In genomic region chr7:125122225-125122624, GRCh38 we compare ENCODE assay signal across 24 cellular contexts.
A peak's percentile ranks its signal among the peaks of the same experiment; 100 is the strongest.
DNase-seq lines count a peak whose midpoint lies in the region; ATAC-seq and TF ChIP-seq lines count a peak whose summit lies in the region.
"Had no signal": no experiment of that assay in that cellular context is flagged by ENCODE, and none has a peak within 500 bp of the region (broad histone marks: within the 10 kb centered on the region; RNA-seq: fewer than 3 reads in every experiment).

No MANE protein-coding gene starts in this region.

- intact Hi-C loops in left lung (cut with DNase I): no loop called here

- no peak overlapping the region for H3K9ac ChIP-seq in SK-N-MC (ENCODE audit: insufficient read length)

- H3K36me3 ChIP-seq in SK-N-MC (ENCODE audit: insufficient read depth, low read length) (no peaks in the 10 kb centered on the region), WERI-Rb-1 (no peaks in the 10 kb centered on the region), left lung (no peaks in the 10 kb centered on the region)
- H3K36me3 ChIP-seq: ovary, SJSA1, uterus had no signal

- TF ChIP-seq CTCF in WERI-Rb-1 (IDR thresholded peaks at IDR 0.05; ENCODE audit: low read depth, low read length) (no peak), left lung (IDR thresholded peaks at IDR 0.05) (no peak)

- DNase-seq in DMS79 (lab: John Stamatoyannopoulos, UW) (peak; percentile 45), NCI-H187 treated with DMSO at 0.1 percent for 48 hours (lab: John Stamatoyannopoulos, UW) (peak; percentile 52), SK-N-MC (ENCODE audit: low read depth, low spot score) (no peak), left kidney (ENCODE audit: low read depth, low spot score) (peak; percentile 51), WERI-Rb-1 (no peak), germinal center (ENCODE audit: low spot score) (no peak), left lung (no peak)
- DNase-seq: activated CD4-positive, alpha-beta T cell treated with anti-CD3 and anti-CD28 coated beads for 36 hours; activated CD8-positive, alpha-beta memory T cell treated with anti-CD3 and anti-CD28 coated beads for 24 hours; activated gamma-delta T cell treated with Interleukin-2 at 50 U/mL for 16 hours; activated T-cell treated with anti-CD3 and anti-CD28 coated beads, Interleukin-2, amount 50 U/mL, for 1 hour; body of pancreas; effector CD4-positive, alpha-beta T cell; foreskin keratinocyte; naive B cell; ovary; stimulated activated CD4-positive, alpha-beta T cell treated with anti-CD3 and anti-CD28 coated beads, Interleukin-4, amount 100 ng/mL, for 24 hours; stimulated activated naive CD4-positive, alpha-beta T cell; T-helper 17 cell; testis; uterus had no signal

- ATAC-seq in left lung: no peak
- ATAC-seq: activated CD4-positive, alpha-beta T cell treated with anti-CD3 and anti-CD28 coated beads for 36 hours; body of pancreas; foreskin keratinocyte; left lobe of liver; T-helper 17 cell had no signal

- H3K4me3 ChIP-seq in SK-N-MC: peak overlapping the region; percentile 46
- H3K4me3 ChIP-seq in WERI-Rb-1 (ENCODE audit: low read depth, low read length): no peak overlapping the region
- no peak overlapping the region for H3K4me3 ChIP-seq in left lung
- H3K4me3 ChIP-seq: body of pancreas, ovary, SJSA1, testis, uterus had no signal

- H3K27ac ChIP-seq in SK-N-MC (peak overlapping the region; percentile 37; the same call in 1 of the 2 replicates), WERI-Rb-1 (no peak overlapping the region), left lung (no peak overlapping the region)
- H3K27ac ChIP-seq: body of pancreas, C4-2B, foreskin keratinocyte, ovary, SJSA1, testis, uterus had no signal

- no peaks in the 10 kb centered on the region for H3K4me1 ChIP-seq in left lung
- H3K4me1 ChIP-seq: body of pancreas, foreskin keratinocyte, SJSA1, testis, uterus had no signal

- H3K27me3 ChIP-seq in WERI-Rb-1 (ENCODE audit: insufficient read depth, low read depth, severe bottlenecking) (no peaks in the 10 kb centered on the region), left lung (no peaks in the 10 kb centered on the region)
- H3K27me3 ChIP-seq: body of pancreas, foreskin keratinocyte, ovary, SJSA1, testis, uterus had no signal

- H3K9me3 ChIP-seq in SK-N-MC (ENCODE audit: low read depth, low read length) (no peaks in the 10 kb centered on the region), WERI-Rb-1 (ENCODE audit: severe bottlenecking) (peaks cover 2% of the 10 kb centered on the region), left lung (peaks cover 0 to 4% of the 10 kb centered on the region in 2 donors)
- H3K9me3 ChIP-seq: body of pancreas, ovary, SJSA1, testis, uterus had no signal

Comparison
In these comparisons a context has a peak if more than half of its experiments do, and no peak if none do; other contexts are left out.
1. DNase-seq: peak in DMS79 (single experiment), NCI-H187 treated with DMSO at 0.1 percent for 48 hours (single experiment) and left kidney (single experiment); none in SK-N-MC (single experiment), WERI-Rb-1 (single experiment), germinal center (single experiment) and left lung (0 of 2).